Comparison of ENCODE assay signal across 8 cellular contexts in genomic region chr20:13638162-13638495, GRCh38. TPM values are rescaled to one million over a fixed set of nuclear protein-coding genes. Genes with fewer than 3 reads are reported as not detected.
DNase-seq lines count a peak whose midpoint lies in the region; ATAC-seq and TF ChIP-seq lines count a peak whose summit lies in the region.

No MANE protein-coding gene starts in this region.

- H3K4me2 ChIP-seq in fibroblast of lung (ENCODE audit: extremely low read depth, insufficient read depth, low read length) (peak overlapping the region; percentile 96), trophoblast cell (ENCODE audit: low read length) (peak overlapping the region; percentile 62)

- no peaks in the 10 kb centered on the region for H3K9me3 ChIP-seq in fibroblast of lung (ENCODE audit: control insufficient read depth, insufficient read depth, low read depth, low read length)
- H3K9me3 ChIP-seq in trophoblast cell (ENCODE audit: insufficient read depth, low read depth, low read length), result no peaks in the 10 kb centered on the region

- H2AFZ ChIP-seq in fibroblast of lung (ENCODE audit: low read length) (peak overlapping the region; percentile 79), trophoblast cell (ENCODE audit: insufficient read depth, low read length, poor library complexity) (peak overlapping the region; percentile 95)

- H2BK120ac ChIP-seq in trophoblast cell (ENCODE audit: insufficient read depth, low read length, poor library complexity), result peak overlapping the region; percentile 41

- H3K36me3 Mint-ChIP-seq in activated T-cell treated with anti-CD3 and anti-CD28 coated beads, Interleukin-2, amount 50 U/mL, for 4 hours (ENCODE audit: insufficient read depth), result no peaks in the 10 kb centered on the region

- peak overlapping the region; percentile 74 for H3K27ac ChIP-seq in RWPE1
- peak overlapping the region; percentile 86 for H3K27ac ChIP-seq in fibroblast of lung (ENCODE audit: insufficient read depth, low read length)
- peak overlapping the region; percentile 11 for H3K27ac ChIP-seq in trophoblast cell (ENCODE audit: low read depth, low read length)

- H3K4me3 ChIP-seq in fibroblast of lung (replicated peaks in 1 of 4; ENCODE audit: control extremely low read depth in 1 of 4, insufficient read depth in 1 of 4, low read depth in 3 of 4, low read length in 4 of 4) (peak overlapping the region; percentile 74 to 89 (median 76)), trophoblast cell (ENCODE audit: low read depth, low read length) (peak overlapping the region; percentile 95)

- H2AK5ac ChIP-seq in trophoblast cell (ENCODE audit: low read length), result no peak overlapping the region

- H3K14ac ChIP-seq in trophoblast cell (ENCODE audit: low read length), result peak overlapping the region; percentile 81

- H4K20me1 ChIP-seq in fibroblast of lung (ENCODE audit: control insufficient read depth, extremely low read depth, insufficient read depth, low read length), result no peaks in the 10 kb centered on the region

- peak overlapping the region; percentile 78 for H4K12ac ChIP-seq in trophoblast cell (ENCODE audit: low read depth, low read length)

- CTCF ChIA-PET in RWPE1 (lab: Yijun Ruan, JAX) (interaction anchor here (1.0 kb wide), 1 partner anchor 92 kb away, joined by 7 read pairs; no protein-coding TSS in a partner anchor), GM10248 (lab: Yijun Ruan, JAX) (interaction anchor here (1.5 kb wide), 1 partner anchor 182 kb away, joined by 3 read pairs; no protein-coding TSS in a partner anchor)

- H3K23ac ChIP-seq in trophoblast cell (ENCODE audit: low read length), result no peak overlapping the region

- peak overlapping the region; percentile 56 for H4K91ac ChIP-seq in trophoblast cell (ENCODE audit: low read depth, low read length)

- H2BK12ac ChIP-seq in trophoblast cell (ENCODE audit: low read length), result no peak overlapping the region

- H3K9ac ChIP-seq in fibroblast of lung (ENCODE audit: insufficient read depth, low read length), result peak overlapping the region; percentile 92
- H3K9ac ChIP-seq in trophoblast cell (ENCODE audit: low read length), result peak overlapping the region; percentile 37

- H3K9me3 Mint-ChIP-seq in activated T-cell treated with anti-CD3 and anti-CD28 coated beads, Interleukin-2, amount 50 U/mL, for 4 hours, result no peaks in the 10 kb centered on the region

- H3K36me3 ChIP-seq in fibroblast of lung (ENCODE audit: control insufficient read depth, insufficient read depth, low read length) (no peaks in the 10 kb centered on the region), trophoblast cell (ENCODE audit: control insufficient read depth in 1 of 2, insufficient read depth in 2 of 2, low read length in 2 of 2) (no peaks in the 10 kb centered on the region)

- no peak overlapping the region for H2BK5ac ChIP-seq in trophoblast cell (ENCODE audit: low read depth, low read length, poor library complexity)

- ATAC-seq in activated T-cell treated with anti-CD3 and anti-CD28 coated beads, Interleukin-2, amount 50 U/mL, for 4 hours, result no peak
- no peak for ATAC-seq in omental fat pad (ENCODE audit: low FRiP score)

- WGBS in trophoblast cell (ENCODE audit: extremely low coverage, insufficient coverage, insufficient read length), result no CpG with 5 or more reads among the region's 7 CpGs

- peaks cover 6% of the 10 kb centered on the region for H3K79me1 ChIP-seq in trophoblast cell (ENCODE audit: low read length)

- POLR2A ChIA-PET in RWPE1 (lab: Yijun Ruan, JAX; ENCODE audit: low non-redundant PET), result no interaction called here
- POLR2A ChIA-PET in GM10248 (lab: Yijun Ruan, JAX), result no interaction called here

- H3K4me1 Mint-ChIP-seq in activated T-cell treated with anti-CD3 and anti-CD28 coated beads, Interleukin-2, amount 50 U/mL, for 4 hours (ENCODE audit: low read depth), result peaks cover 18% of the 10 kb centered on the region

- H3K27me3 ChIP-seq in fibroblast of lung (ENCODE audit: control insufficient read depth, insufficient read depth, low read length) (no peaks in the 10 kb centered on the region), trophoblast cell (ENCODE audit: insufficient read depth, low read length) (no peaks in the 10 kb centered on the region)

- peak overlapping the region; percentile 82 for H3K18ac ChIP-seq in trophoblast cell (ENCODE audit: low read length)

- H3K4me1 ChIP-seq in fibroblast of lung (ENCODE audit: control insufficient read depth, extremely low read depth, insufficient read depth, low read length) (no peaks in the 10 kb centered on the region), trophoblast cell (ENCODE audit: control insufficient read depth in 1 of 2, insufficient read depth in 2 of 2, low read length in 2 of 2) (no peaks in the 10 kb centered on the region)

- peak overlapping the region; percentile 88 for H3K4me3 Mint-ChIP-seq in activated T-cell treated with anti-CD3 and anti-CD28 coated beads, Interleukin-2, amount 50 U/mL, for 4 hours

- no peak for DNase-seq in activated T-cell treated with anti-CD3 and anti-CD28 coated beads, Interleukin-2, amount 50 U/mL, for 4 hours
- no peak for DNase-seq in activated T-cell treated with anti-CD3 and anti-CD28 coated beads for 4 hours
- peak; percentile 48 for DNase-seq in RWPE1 (ENCODE audit: low spot score)
- DNase-seq in fibroblast of lung (ENCODE audit: low read depth in 2 of 2), result peak in 1 of 2 donors; percentile 34
- no peak for DNase-seq in trophoblast cell
- no peak for DNase-seq in omental fat pad (ENCODE audit: low spot score)
- DNase-seq in GM10248 (ENCODE audit: extremely low spot score), result no peak
- no peak for DNase-seq in stimulated activated CD8-positive, alpha-beta memory T cell treated with anti-CD3 and anti-CD28 coated beads, Interleukin-4, amount 100 ng/mL, for 48 hours

- H3K27me3 Mint-ChIP-seq in activated T-cell treated with anti-CD3 and anti-CD28 coated beads, Interleukin-2, amount 50 U/mL, for 4 hours (ENCODE audit: low read depth), result no peaks in the 10 kb centered on the region

- TF ChIP-seq CTCF in RWPE1 (conservative IDR thresholded peaks at IDR 0.05; ENCODE audit: low read depth) (no peak), fibroblast of lung (conservative IDR thresholded peaks at IDR 0.05 in 1 of 2, IDR thresholded peaks at IDR 0.05 in 1 of 2; ENCODE audit: low read depth in 1 of 2, low read length in 2 of 2) (no peak), omental fat pad (IDR thresholded peaks at IDR 0.05) (no peak), GM10248 (IDR thresholded peaks at IDR 0.05; ENCODE audit: control extremely low read depth, extremely low read depth, low read depth, missing control alignments) (no peak)

- H3K4ac ChIP-seq in trophoblast cell (ENCODE audit: low read depth, low read length), result peak overlapping the region; percentile 65

- peaks cover 6% of the 10 kb centered on the region for H3K79me2 ChIP-seq in fibroblast of lung (ENCODE audit: control insufficient read depth, insufficient read depth, low read length)
- H3K79me2 ChIP-seq in trophoblast cell (ENCODE audit: control insufficient read depth, insufficient read depth, low read length, poor library complexity), result peaks cover 5% of the 10 kb centered on the region

- H4K8ac ChIP-seq in trophoblast cell (ENCODE audit: low read depth, low read length), result peak overlapping the region; percentile 92

RNA-seq across cellular contexts. Expression of gene TASP1, which starts 0.6 kb away (rescaled TPM):
- 10 to 100 TPM in 2 of 3 donors, 1 to 10 TPM in 1; 9.5 to 12.5 (median 11.4) TPM for total RNA-seq in activated T-cell treated with anti-CD3 and anti-CD28 coated beads, Interleukin-2, amount 50 U/mL, for 4 hours
- 6.3 and 6.7 TPM in 2 replicates for total RNA-seq in fibroblast of lung
- 4.8 and 13.6 TPM in 2 replicates for polyA plus RNA-seq in fibroblast of lung
- polyA plus RNA-seq in fibroblast of lung (2012), result 3.0 and 9.0 TPM in 2 replicates
- polyA minus RNA-seq in fibroblast of lung (ENCODE audit: low replicate concordance), result 4.3 and 7.4 TPM in 2 replicates
- 4.5 and 4.8 TPM in 2 replicates for polyA plus RNA-seq in trophoblast cell (2013)
- total RNA-seq in omental fat pad, result 10 to 100 TPM in 3 of 4 donors, 1 to 10 TPM in 1; 8.0 to 12.8 (median 11.1) TPM

Comparison
In these comparisons a context has a peak if more than half of its experiments do, and no peak if none do; other contexts are left out.
1. H3K27ac ChIP-seq: peak in every context shown above with its lines; median percentile 86 in fibroblast of lung; 74 in RWPE1; 11 in trophoblast cell.